In the genomic region with DNA sequence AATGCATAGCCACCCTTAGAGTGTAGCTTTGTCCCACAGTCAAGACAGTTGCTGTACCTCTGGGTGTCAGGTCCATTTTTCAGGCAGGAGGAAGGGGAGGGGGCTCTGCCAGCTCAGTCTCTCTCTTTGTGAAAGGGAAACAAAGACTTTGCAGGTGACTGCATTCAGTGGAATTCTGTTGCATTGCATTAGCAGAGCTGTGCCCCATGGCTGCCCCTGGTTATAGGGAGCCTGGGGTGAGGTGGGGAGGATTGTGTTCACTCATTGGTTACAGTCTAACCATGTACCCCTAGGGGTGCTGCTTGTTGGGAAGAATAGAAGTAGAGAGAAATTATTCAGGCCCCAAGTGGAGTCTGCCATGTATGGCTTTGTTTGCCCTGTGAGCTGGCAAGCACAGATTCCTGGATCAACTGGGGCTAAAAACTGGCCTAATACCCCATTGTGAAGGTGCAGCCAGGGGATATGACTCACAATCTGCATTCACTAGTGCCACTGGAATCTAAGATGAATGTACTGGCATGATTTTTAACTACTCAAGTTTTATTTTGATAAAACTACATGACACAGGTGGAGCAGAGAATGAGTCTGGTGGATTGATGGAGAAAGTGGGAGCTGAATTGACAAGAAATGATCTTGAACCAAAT, we compare ENCODE assay signal across 20 cellular contexts.
DNase-seq lines count a peak whose midpoint lies in the region; ATAC-seq, FAIRE-seq and TF ChIP-seq lines count a peak whose summit lies in the region.
"Had no signal": no experiment of that assay in that cellular context is flagged by ENCODE, and none has a peak within 500 bp of the region (broad histone marks: within the 10 kb centered on the region; RNA-seq: fewer than 3 reads in every experiment).

No MANE protein-coding gene starts in this region.

- no peaks in the 10 kb centered on the region for H3K79me1 ChIP-seq in mesendoderm (ENCODE audit: low read length)

- no peak overlapping the region for H3K56ac ChIP-seq in mesendoderm (ENCODE audit: low read length)

- H4K5ac ChIP-seq in mesendoderm (ENCODE audit: low read length) = no peak overlapping the region

- H2BK120ac ChIP-seq in mesendoderm (ENCODE audit: low read depth, low read length) = no peak overlapping the region

- H3K23ac ChIP-seq in mesendoderm (ENCODE audit: low read length) = no peak overlapping the region

- H3K4me1 ChIP-seq in mesendoderm (ENCODE audit: control insufficient read depth, low read depth, low read length) = no peaks in the 10 kb centered on the region

- no peaks in the 10 kb centered on the region for H3K36me3 ChIP-seq in mesendoderm (ENCODE audit: control insufficient read depth, insufficient read depth, low read length)
- H3K36me3 ChIP-seq: SJSA1 had no signal

- H3K4me2 ChIP-seq in mesendoderm (ENCODE audit: low read length) = no peak overlapping the region

- no peak overlapping the region for H3K4ac ChIP-seq in mesendoderm (ENCODE audit: low read depth, low read length)

- H3K27me3 Mint-ChIP-seq in natural killer cell treated with Interleukin-12 subunit alpha and Interleukin-12 subunit beta and Interleukin-15 and Interleukin-18, amount 100 ng/mL, for 72 hours = peaks cover 14 to 19% of the 10 kb centered on the region in 2 donors

- no peak overlapping the region for H3K27ac ChIP-seq in mesendoderm (ENCODE audit: low read depth, low read length)
- H3K27ac ChIP-seq: SJSA1 had no signal

- H3K27me3 ChIP-seq in mesendoderm (ENCODE audit: insufficient read depth, low read length, poor library complexity) = no peaks in the 10 kb centered on the region
- H3K27me3 ChIP-seq: SJSA1 had no signal

- no peaks in the 10 kb centered on the region for H3K9me3 Mint-ChIP-seq in natural killer cell treated with Interleukin-12 subunit alpha and Interleukin-12 subunit beta and Interleukin-15 and Interleukin-18, amount 100 ng/mL, for 72 hours
- H3K9me3 Mint-ChIP-seq: CD4-positive, CD25-positive, alpha-beta regulatory T cell had no signal

- no peak overlapping the region for H3K4me3 ChIP-seq in mesendoderm (ENCODE audit: low read length)
- H3K4me3 ChIP-seq: SJSA1 had no signal

- FAIRE-seq in D721Med (lab: Jason Lieb, UNC) = no peak

- H3K36me3 Mint-ChIP-seq in natural killer cell treated with Interleukin-12 subunit alpha and Interleukin-12 subunit beta and Interleukin-15 and Interleukin-18, amount 100 ng/mL, for 72 hours = no peaks in the 10 kb centered on the region
- H3K36me3 Mint-ChIP-seq: activated CD8-positive, alpha-beta memory T cell treated with anti-CD3 and anti-CD28 coated beads, Interleukin-2, amount 10 ng/mL, durations not matched to agents 7 days and 5 days; CD4-positive, CD25-positive, alpha-beta regulatory T cell; memory B cell had no signal

- ATAC-seq in esophagus mucosa = peak; percentile 85
- ATAC-seq in natural killer cell treated with Interleukin-12 subunit alpha and Interleukin-12 subunit beta and Interleukin-15 and Interleukin-18, amount 100 ng/mL, for 72 hours = no peak
- ATAC-seq: activated CD8-positive, alpha-beta memory T cell treated with anti-CD3 and anti-CD28 coated beads, Interleukin-2, amount 10 ng/mL, durations not matched to agents 7 days and 5 days had no signal

- no peaks in the 10 kb centered on the region for H3K4me1 Mint-ChIP-seq in natural killer cell treated with Interleukin-12 subunit alpha and Interleukin-12 subunit beta and Interleukin-15 and Interleukin-18, amount 100 ng/mL, for 72 hours (ENCODE audit: low read depth in 2 of 2)
- H3K4me1 Mint-ChIP-seq: activated CD8-positive, alpha-beta memory T cell treated with anti-CD3 and anti-CD28 coated beads, Interleukin-2, amount 10 ng/mL, durations not matched to agents 7 days and 5 days; CD4-positive, CD25-positive, alpha-beta regulatory T cell; memory B cell had no signal

- no peak overlapping the region for H2BK15ac ChIP-seq in mesendoderm (replicated peaks; ENCODE audit: low read depth)

- H4K8ac ChIP-seq in mesendoderm (ENCODE audit: low read depth, low read length) = no peak overlapping the region

- no peak overlapping the region for H2AK5ac ChIP-seq in mesendoderm (ENCODE audit: low read length)

- H3K79me2 ChIP-seq in mesendoderm (ENCODE audit: control insufficient read depth, insufficient read depth, low read length) = no peaks in the 10 kb centered on the region

- no peak overlapping the region for H3K4me3 Mint-ChIP-seq in natural killer cell treated with Interleukin-12 subunit alpha and Interleukin-12 subunit beta and Interleukin-15 and Interleukin-18, amount 100 ng/mL, for 72 hours
- H3K4me3 Mint-ChIP-seq: activated CD8-positive, alpha-beta memory T cell treated with anti-CD3 and anti-CD28 coated beads, Interleukin-2, amount 10 ng/mL, durations not matched to agents 7 days and 5 days; CD4-positive, CD25-positive, alpha-beta regulatory T cell; memory B cell; nephron had no signal

- H3K18ac ChIP-seq in mesendoderm (ENCODE audit: low read length) = no peak overlapping the region

- no peak overlapping the region for H3K27ac Mint-ChIP-seq in natural killer cell treated with Interleukin-12 subunit alpha and Interleukin-12 subunit beta and Interleukin-15 and Interleukin-18, amount 100 ng/mL, for 72 hours
- H3K27ac Mint-ChIP-seq: activated CD8-positive, alpha-beta memory T cell treated with anti-CD3 and anti-CD28 coated beads, Interleukin-2, amount 10 ng/mL, durations not matched to agents 7 days and 5 days; CD4-positive, CD25-positive, alpha-beta regulatory T cell; memory B cell had no signal

- DNase-seq in EH (ENCODE audit: low read depth) (peak; percentile 33), RPMI7951 (ENCODE audit: low read depth) (peak; percentile 40), mesendoderm (peak; percentile 21), NCI-H1092 treated with DMSO at 0.1 percent for 48 hours (lab: John Stamatoyannopoulos, UW) (no peak), D721Med (ENCODE audit: insufficient read length, low spot score) (no peak), GF-D8 (lab: John Stamatoyannopoulos, UW) (no peak)
- no peak for DNase-seq in natural killer cell treated with Interleukin-12 subunit alpha and Interleukin-12 subunit beta and Interleukin-15 and Interleukin-18, amount 100 ng/mL, for 72 hours (ENCODE audit: low spot score)
- DNase-seq: activated CD8-positive, alpha-beta memory T cell treated with anti-CD3 and anti-CD28 coated beads, Interleukin-2, amount 10 ng/mL, durations not matched to agents 7 days and 5 days; activated effector memory CD4-positive, alpha-beta T cell treated with Interleukin-2 at 50 U/mL for 16 hours; amygdala; CD4-positive, CD25-positive, alpha-beta regulatory T cell; NCI-H187; NCI-H524; stimulated activated naive CD4-positive, alpha-beta T cell; T-helper 9 cell; trophoblast cell had no signal

- H2BK5ac ChIP-seq in mesendoderm (ENCODE audit: low read length) = no peak overlapping the region

- TF ChIP-seq CTCF in D721Med (IDR thresholded peaks at IDR 0.05; ENCODE audit: insufficient read depth, missing control alignments) = no peak

- H3K9ac ChIP-seq in mesendoderm (ENCODE audit: low read length) = no peak overlapping the region

Comparison
In these comparisons a context has a peak if more than half of its experiments do, and no peak if none do; other contexts are left out.
1. DNase-seq: peak in EH (single experiment), RPMI7951 (single experiment) and mesendoderm (single experiment); none in natural killer cell treated with Interleukin-12 subunit alpha and Interleukin-12 subunit beta and Interleukin-15 and Interleukin-18, amount 100 ng/mL, for 72 hours (single experiment), NCI-H1092 treated with DMSO at 0.1 percent for 48 hours (single experiment), D721Med (single experiment) and GF-D8 (single experiment).